Comparison of ENCODE assay signal across 1 cellular context in the genomic region with DNA sequence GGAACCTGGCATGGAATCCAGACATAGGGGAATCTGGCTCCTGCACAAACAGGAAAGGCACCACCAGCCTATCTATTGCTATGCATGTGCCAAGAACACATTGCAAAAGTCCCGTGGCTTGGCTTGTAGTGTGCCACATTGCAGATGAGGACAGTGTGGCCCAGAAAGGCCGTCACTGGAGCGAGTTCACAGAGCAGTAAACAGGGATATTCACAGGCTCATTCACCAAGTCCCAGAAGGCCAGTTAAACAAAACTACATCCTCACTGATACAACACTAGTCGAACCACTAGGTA.
TF ChIP-seq lines count a peak whose summit lies in the region.

No MANE protein-coding gene starts in this region.

TF ChIP-seq in GM12891, 5 proteins besides CTCF, POLR2A, EP300 and RAD21 (continued from another document):
- TF ChIP-seq PAX5 (IDR thresholded peaks at IDR 0.05; ENCODE audit: insufficient read depth, low read length, severe bottlenecking) (no peak), SPI1 (IDR thresholded peaks at IDR 0.05; ENCODE audit: low read depth, low read length) (no peak)
